ENCODE assay signal across 8 cellular contexts in the genomic region with DNA sequence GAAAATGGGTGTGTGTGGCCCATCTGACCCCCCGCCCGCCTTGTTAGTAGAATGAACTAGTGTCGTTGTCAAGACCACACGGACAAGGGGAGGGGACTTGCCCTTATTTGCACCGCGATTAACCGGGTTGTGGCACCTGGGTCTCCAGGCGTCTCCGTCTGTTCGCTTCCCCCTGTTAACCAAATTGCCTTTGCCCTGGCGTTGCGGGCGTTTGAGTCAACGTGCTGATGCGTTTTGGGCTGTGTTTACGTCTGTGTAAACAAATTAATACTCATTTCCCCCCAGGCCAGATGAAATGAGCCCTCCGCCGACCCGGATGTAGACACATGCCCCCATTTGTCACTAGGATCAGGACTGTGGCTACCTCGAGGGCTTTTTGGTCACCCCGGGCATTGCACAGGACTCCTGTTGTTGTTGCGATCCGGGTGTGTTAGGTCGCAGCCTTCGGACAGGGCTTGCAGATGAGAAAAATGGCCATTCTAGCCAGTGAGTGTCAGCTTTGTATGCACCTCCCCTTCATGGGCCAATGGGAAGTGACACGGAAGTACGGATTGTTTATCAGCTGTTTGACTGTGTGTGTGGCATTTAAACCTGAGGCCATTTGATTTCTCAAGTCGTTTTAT. TPM values are rescaled to one million over a fixed set of nuclear protein-coding genes. Genes with fewer than 3 reads are reported as not detected.
A peak's percentile ranks its signal among the peaks of the same experiment; 100 is the strongest.
DNase-seq lines count a peak whose midpoint lies in the region; ATAC-seq, FAIRE-seq and TF ChIP-seq lines count a peak whose summit lies in the region.

No MANE protein-coding gene starts in this region.

- H3F3A ChIP-seq in MM.1S (ENCODE audit: insufficient read depth, low read length) (peaks cover 9% of the 10 kb centered on the region), SK-N-SH (replicated peaks; ENCODE audit: insufficient read depth) (no peaks in the 10 kb centered on the region)

- POLR2A ChIA-PET in HCT116 (lab: Charles Lee), result no interaction called here
- POLR2A ChIA-PET in SK-N-SH (lab: Yijun Ruan, JAX), result interaction anchor here (3.4 kb wide), 1 partner anchor 68 kb away, joined by 18 read pairs; a partner anchor contains a TSS

- H3K36me3 ChIP-seq in HCT116 (ENCODE audit: control insufficient read depth in 1 of 2, insufficient read depth in 2 of 2, low read length in 2 of 2), result no peaks in the 10 kb centered on the region
- H3K36me3 ChIP-seq in MM.1S (replicated peaks; ENCODE audit: insufficient read depth, low read length), result no peaks in the 10 kb centered on the region
- H3K36me3 ChIP-seq in SK-N-SH (replicated peaks in 1 of 2; ENCODE audit: control insufficient read depth in 1 of 2, insufficient read depth in 2 of 2, low read length in 1 of 2), result peaks cover 4 to 6% of the 10 kb centered on the region in 2 experiments
- H3K36me3 ChIP-seq in pancreas, result peaks cover 0 to under 1% (median 0%) of the 10 kb centered on the region in 3 donors

- no peaks in the 10 kb centered on the region for H3K9me3 Mint-ChIP-seq in activated naive CD8-positive, alpha-beta T cell treated with anti-CD3 and anti-CD28 coated beads for 36 hours
- no peaks in the 10 kb centered on the region for H3K9me3 Mint-ChIP-seq in type B pancreatic cell

- ATAC-seq in HCT116 (peak; percentile 87), Right ventricle myocardium inferior (peak; percentile 93), pancreas (peak; percentile 88 to 96 (median 92))

- H3K4me1 Mint-ChIP-seq in activated naive CD8-positive, alpha-beta T cell treated with anti-CD3 and anti-CD28 coated beads for 36 hours, result peaks cover 45% of the 10 kb centered on the region
- peaks cover 10% of the 10 kb centered on the region for H3K4me1 Mint-ChIP-seq in type B pancreatic cell (ENCODE audit: unreplicated experiment)

- peak overlapping the region; percentile 98 for H3K4me3 Mint-ChIP-seq in activated naive CD8-positive, alpha-beta T cell treated with anti-CD3 and anti-CD28 coated beads for 36 hours
- H3K4me3 Mint-ChIP-seq in type B pancreatic cell, result peak overlapping the region; percentile 99

- CTCF ChIA-PET in HCT116 (lab: Charles Lee), result no interaction called here
- CTCF ChIA-PET in SK-N-SH (lab: Yijun Ruan, JAX), result interaction anchor here (1.5 kb wide), 1 partner anchor 74 kb away, joined by 3 read pairs; no protein-coding TSS in a partner anchor

- 0% methylated on average over 23 of the region's 28 CpGs for WGBS in SK-N-SH (ENCODE audit: low lambda C conversion rate)
- 0% methylated on average over 28 of the region's 28 CpGs for WGBS in pancreas, 2 donors

- FAIRE-seq in pancreas (lab: Jason Lieb, UNC), result peak; percentile 84

- H3K4me1 ChIP-seq in HCT116 (ENCODE audit: control insufficient read depth in 1 of 2, insufficient read depth in 2 of 2, low read length in 2 of 2) (peaks cover 10 to 11% of the 10 kb centered on the region in 2 experiments; a peak in 3 of 4 replicates), MM.1S (ENCODE audit: low read length) (peaks cover 14% of the 10 kb centered on the region), SK-N-SH (ENCODE audit: control insufficient read depth in 1 of 2, insufficient read depth in 2 of 2, low read depth in 1 of 2, low read length in 1 of 2) (peaks cover 9% of the 10 kb centered on the region in 2 experiments; a peak in 3 of 4 replicates), pancreas (peaks cover 0 to 18% (median 13%) of the 10 kb centered on the region in 3 donors)

- H3K9me3 ChIP-seq in HCT116 (ENCODE audit: control insufficient read depth in 1 of 2, insufficient read depth in 1 of 2, low read depth in 1 of 2, low read length in 2 of 2) (no peaks in the 10 kb centered on the region), MM.1S (replicated peaks; ENCODE audit: insufficient read depth, low read length) (no peaks in the 10 kb centered on the region), SK-N-SH (no peaks in the 10 kb centered on the region), pancreas (no peaks in the 10 kb centered on the region)

- RAD21 ChIA-PET in HCT116 (lab: Charles Lee; ENCODE audit: low non-redundant PET in 1 of 2, low total read pairs in 2 of 2, uncharacterized antibody in 2 of 2, unreplicated experiment in 2 of 2), result no interaction called here

- H2AFZ ChIP-seq in HCT116 (ENCODE audit: low read depth, low read length, poor library complexity, severe bottlenecking) (no peak overlapping the region), MM.1S (ENCODE audit: low read length) (peak overlapping the region; percentile 96), SK-N-SH (ENCODE audit: low read depth) (peak overlapping the region; percentile 80)

- DNase-seq in GM04503 (ENCODE audit: low read depth), result peak; percentile 74
- DNase-seq in HCT116 (ENCODE audit: low read depth, low spot score), result peak; percentile 81
- peak; percentile 87 for DNase-seq in MM.1S
- peak; percentile 82 for DNase-seq in SK-N-SH
- DNase-seq in activated naive CD8-positive, alpha-beta T cell treated with anti-CD3 and anti-CD28 coated beads for 36 hours, result peak; percentile 53
- peak; percentile 76 for DNase-seq in Right ventricle myocardium inferior (ENCODE audit: missing footprints)
- DNase-seq in pancreas, result peak; percentile 68 to 88 (median 82)
- no peak for DNase-seq in type B pancreatic cell (ENCODE audit: extremely low spot score, unreplicated experiment)

- peaks cover 31% of the 10 kb centered on the region for H3K79me2 ChIP-seq in HCT116 (ENCODE audit: insufficient read depth, low read length)
- H3K79me2 ChIP-seq in MM.1S (ENCODE audit: low read length), result peaks cover 40% of the 10 kb centered on the region
- H3K79me2 ChIP-seq in SK-N-SH (ENCODE audit: insufficient read depth), result peaks cover 51% of the 10 kb centered on the region

- no peak for TF ChIP-seq CTCF in HCT116 (IDR thresholded peaks at IDR 0.05 in 2 of 3, conservative IDR thresholded peaks at IDR 0.05 in 1 of 3; ENCODE audit: borderline replicate concordance in 1 of 3, insufficient read depth in 1 of 3, low read depth in 2 of 3, low read length in 2 of 3)
- no peak for TF ChIP-seq CTCF in MM.1S (IDR thresholded peaks at IDR 0.05; ENCODE audit: low read length)
- no peak for TF ChIP-seq CTCF in SK-N-SH (IDR thresholded peaks at IDR 0.05)
- TF ChIP-seq CTCF in pancreas (IDR thresholded peaks at IDR 0.05), result no peak
- TF ChIP-seq CTCF in type B pancreatic cell (conservative IDR thresholded peaks at IDR 0.05), result no peak

- no peaks in the 10 kb centered on the region for H3K27me3 ChIP-seq in HCT116 (ENCODE audit: insufficient read depth, low read length)
- no peaks in the 10 kb centered on the region for H3K27me3 ChIP-seq in MM.1S (replicated peaks; ENCODE audit: insufficient read depth, low read length)
- no peaks in the 10 kb centered on the region for H3K27me3 ChIP-seq in SK-N-SH (ENCODE audit: insufficient read depth)
- H3K27me3 ChIP-seq in pancreas, result no peaks in the 10 kb centered on the region

- TF ChIP-seq EP300 in SK-N-SH (IDR thresholded peaks at IDR 0.05; ENCODE audit: borderline replicate concordance in 1 of 2, low read depth in 1 of 2, low read length in 1 of 2), result no peak

- intact Hi-C loops in HCT116 (cut with micrococcal nuclease) (loop anchor here (2.0 kb wide), 1 partner anchor 68 kb away; a partner anchor contains a TSS), Right ventricle myocardium inferior (cut with DNase I) (loop anchor here (1.0 to 2.0 kb wide), 2 partner anchors 68 to 75 kb away; a partner anchor contains a TSS), pancreas (cut with DNase I) (no loop called here)

- H3K4me3 ChIP-seq in HCT116 (replicated peaks in 1 of 2; ENCODE audit: low read depth in 1 of 2, low read length in 2 of 2), result peak overlapping the region; percentile 90 to 95
- H3K4me3 ChIP-seq in MM.1S (ENCODE audit: low read length), result peak overlapping the region; percentile 94
- H3K4me3 ChIP-seq in SK-N-SH (ENCODE audit: low read depth in 2 of 2, low read length in 1 of 2), result peak overlapping the region; percentile 87 to 88
- peak overlapping the region; percentile 92 to 98 (median 96) for H3K4me3 ChIP-seq in pancreas

- H3K27ac ChIP-seq in HCT116 (ENCODE audit: low read depth, low read length) (peak overlapping the region; percentile 79), MM.1S (ENCODE audit: low read length) (peak overlapping the region; percentile 93), SK-N-SH (ENCODE audit: low read depth in 2 of 2, low read length in 1 of 2) (peak overlapping the region; percentile 67 to 73), pancreas (peak overlapping the region; percentile 95 to 99 (median 98))

- TF ChIP-seq RAD21 in HCT116 (IDR thresholded peaks at IDR 0.05; ENCODE audit: low read depth) (no peak), SK-N-SH (IDR thresholded peaks at IDR 0.05; ENCODE audit: low read length) (no peak)

- BruUV-seq in HCT116 (replicated peaks; lab: Mats Ljungman, UMichigan), result no TSS peak

- peak overlapping the region; percentile 96 for H3K27ac Mint-ChIP-seq in activated naive CD8-positive, alpha-beta T cell treated with anti-CD3 and anti-CD28 coated beads for 36 hours
- H3K27ac Mint-ChIP-seq in type B pancreatic cell, result peak overlapping the region; percentile 97

- no peaks in the 10 kb centered on the region for H3K27me3 Mint-ChIP-seq in activated naive CD8-positive, alpha-beta T cell treated with anti-CD3 and anti-CD28 coated beads for 36 hours
- no peaks in the 10 kb centered on the region for H3K27me3 Mint-ChIP-seq in type B pancreatic cell

- no peaks in the 10 kb centered on the region for H3K9me2 ChIP-seq in HCT116 (ENCODE audit: insufficient read depth)
- H3K9me2 ChIP-seq in MM.1S (replicated peaks; ENCODE audit: insufficient read depth, low read length), result no peaks in the 10 kb centered on the region
- no peaks in the 10 kb centered on the region for H3K9me2 ChIP-seq in SK-N-SH

- H3K4me2 ChIP-seq in HCT116 (ENCODE audit: low read length), result peak overlapping the region; percentile 94
- peak overlapping the region; percentile 90 for H3K4me2 ChIP-seq in MM.1S (ENCODE audit: low read depth, low read length)
- H3K4me2 ChIP-seq in SK-N-SH, result peak overlapping the region; percentile 92

- H3K36me3 Mint-ChIP-seq in activated naive CD8-positive, alpha-beta T cell treated with anti-CD3 and anti-CD28 coated beads for 36 hours, result peaks cover 5% of the 10 kb centered on the region
- no peaks in the 10 kb centered on the region for H3K36me3 Mint-ChIP-seq in type B pancreatic cell

- no peak for TF ChIP-seq POLR2A in HCT116 (IDR thresholded peaks at IDR 0.05; ENCODE audit: borderline replicate concordance, extremely low read depth, insufficient read depth, insufficient read length)

- H4K20me1 ChIP-seq in HCT116 (ENCODE audit: insufficient read depth) (no peaks in the 10 kb centered on the region), MM.1S (ENCODE audit: insufficient read depth, low read length) (no peaks in the 10 kb centered on the region), SK-N-SH (ENCODE audit: insufficient read depth) (no peaks in the 10 kb centered on the region)

- H3K9ac ChIP-seq in HCT116 (ENCODE audit: low read length) (peak overlapping the region; percentile 73), MM.1S (ENCODE audit: low read length) (peak overlapping the region; percentile 97), SK-N-SH (peak overlapping the region; percentile 87)

RNA-seq across cellular contexts. Expression of a gene that starts 0.9 kb away (rescaled TPM):
- total RNA-seq in HCT116 (2021; ENCODE audit: unreplicated experiment), result 33.4 TPM
- polyA plus RNA-seq in HCT116 (2012), result 12.0 and 18.2 TPM in 2 replicates
- polyA plus RNA-seq in SK-N-SH (2012; rRNA removed), result 28.0 and 42.8 TPM in 2 replicates
- polyA plus RNA-seq in SK-N-SH (2012; cell fraction: cytosol; rRNA removed), result 24.6 and 26.8 TPM in 2 replicates
- 86.6 and 127 TPM in 2 replicates for polyA plus RNA-seq in SK-N-SH (2012; cell fraction: nucleus; rRNA removed)
- total RNA-seq in activated naive CD8-positive, alpha-beta T cell treated with anti-CD3 and anti-CD28 coated beads for 36 hours, result 10 to 100 TPM; 48.3 to 49.2 TPM
- total RNA-seq in Right ventricle myocardium inferior, result 34.0 TPM
- total RNA-seq in pancreas, result 10 to 100 TPM; 27.6 to 60.6 (median 40.3) TPM
- 10 to 100 TPM; 29.9 to 45.3 TPM for polyA plus RNA-seq in pancreas
- total RNA-seq in type B pancreatic cell (ENCODE audit: low replicate concordance), result 49.1 and 51.0 TPM in 2 replicates

Comparison
In these comparisons a context has a peak if more than half of its experiments do, and no peak if none do; other contexts are left out.
1. intact Hi-C loops: an anchor here in HCT116 (2.0 kb wide) and Right ventricle myocardium inferior (1.0 to 2.0 kb wide); none called in pancreas.